In genomic region chr10:82969405-82969804, GRCh38 we compare ENCODE assay signal across 10 cellular contexts.
DNase-seq lines count a peak whose midpoint lies in the region; ATAC-seq, FAIRE-seq and TF ChIP-seq lines count a peak whose summit lies in the region.
"Had no signal": no experiment of that assay in that cellular context is flagged by ENCODE, and none has a peak within 500 bp of the region (broad histone marks: within the 10 kb centered on the region; RNA-seq: fewer than 3 reads in every experiment).

No MANE protein-coding gene starts in this region.

- H3K9me3 ChIP-seq in HepG2 (ENCODE audit: low read length) = 0 out of 2 replicates have a peak, but pooled peaks cover 5% of the 10 kb centered on the region

- CTCF ChIA-PET in HepG2 (lab: Yijun Ruan, JAX; ENCODE audit: low intra/inter-chr PET ratio, low total read pairs) = no interaction called here

- H4K20me1 ChIP-seq in HepG2 (ENCODE audit: insufficient read depth, low read length) = no peaks in the 10 kb centered on the region

- DNase-seq in COLO829 (ENCODE audit: low spot score) (peak; percentile 7), HT-29 (ENCODE audit: low spot score) (peak; percentile 28), astrocyte of the cerebellum (ENCODE audit: low read depth) (peak; percentile 20), HepG2 (ENCODE audit: low spot score) (no peak), dermis blood vessel endothelial cell (no peak), NCI-H146 (lab: John Stamatoyannopoulos, UW) (no peak)
- no peak for DNase-seq in effector CD8-positive, alpha-beta T cell (lab: John Stamatoyannopoulos, UW)
- DNase-seq in activated T-cell treated with anti-CD3 and anti-CD28 coated beads, Interleukin-2, amount 50 U/mL, for 1 hour = no peak
- DNase-seq: activated CD8-positive, alpha-beta T cell treated with anti-CD3 and anti-CD28 coated beads for 36 hours had no signal

- TF ChIP-seq RAD21 in HepG2 (CRISPR knock-in tag; IDR thresholded peaks at IDR 0.05) = no peak

- BruUV-seq in HepG2 (replicated peaks; lab: Mats Ljungman, UMichigan) = no TSS peak

- intact Hi-C loops in HepG2 (cut with micrococcal nuclease; ENCODE audit: unreplicated experiment) = loop anchor here (2.0 kb wide), 1 partner anchor 173 kb away; no protein-coding TSS in a partner anchor

- in situ Hi-C loops in astrocyte of the cerebellum (cut with HindIII; ENCODE audit: low sequenced_read_pairs) = no loop called here
- in situ Hi-C loops in HepG2 (cut with HindIII; ENCODE audit: extremely low pct_ligation_motif_present, low pct_unique_long_range_greater_than_20kb) = no loop called here

- no peak overlapping the region for H2AFZ ChIP-seq in HepG2 (ENCODE audit: low read length)

- no peaks in the 10 kb centered on the region for H3K36me3 ChIP-seq in HepG2 (replicated peaks in 1 of 2; ENCODE audit: control insufficient read depth in 1 of 2, insufficient read depth in 2 of 2, low read length in 2 of 2)

- no peaks in the 10 kb centered on the region for H3K79me2 ChIP-seq in HepG2 (ENCODE audit: insufficient read depth, low read length)

- TF ChIP-seq EP300 in HepG2 (IDR thresholded peaks at IDR 0.05; ENCODE audit: low read depth in 2 of 2, low read length in 2 of 2) (no peak), HepG2 (CRISPR knock-in tag; IDR thresholded peaks at IDR 0.05; ENCODE audit: borderline replicate concordance) (no peak)

- no peak for FAIRE-seq in HepG2 (lab: Jason Lieb, UNC)

- H3K27me3 ChIP-seq in HepG2 (ENCODE audit: control insufficient read depth in 1 of 2, insufficient read depth in 2 of 2, low read length in 2 of 2) = no peaks in the 10 kb centered on the region

- no peaks in the 10 kb centered on the region for H3K4me1 ChIP-seq in HepG2 (ENCODE audit: insufficient read depth, low read length)

- ATAC-seq in HepG2 = no peak
- ATAC-seq: activated CD8-positive, alpha-beta T cell treated with anti-CD3 and anti-CD28 coated beads for 36 hours; natural killer cell treated with Interleukin-12 subunit alpha and Interleukin-12 subunit beta and Interleukin-15 and Interleukin-18, amount 100 ng/mL, for 72 hours had no signal

- no peak overlapping the region for H3K27ac ChIP-seq in HepG2 (ENCODE audit: extremely low read length, insufficient read depth, low read length)

- peak; percentile 32 for TF ChIP-seq CTCF in astrocyte of the cerebellum (IDR thresholded peaks at IDR 0.05; ENCODE audit: low read depth, low read length, missing control alignments)
- TF ChIP-seq CTCF in HepG2 (CRISPR knock-in tag; IDR thresholded peaks at IDR 0.05) = 0 out of 2 replicates have a peak, but pooled peaks have one; percentile 21

- no peak overlapping the region for H3K4me3 ChIP-seq in astrocyte of the cerebellum (ENCODE audit: low read depth, low read length)
- H3K4me3 ChIP-seq in HepG2 (replicated peaks in 1 of 3; ENCODE audit: insufficient read depth in 1 of 3, low read depth in 2 of 3, low read length in 3 of 3) = no peak overlapping the region

- TF ChIP-seq POLR2A in HepG2 (IDR thresholded peaks at IDR 0.05; ENCODE audit: insufficient read depth in 1 of 2, low read depth in 2 of 2, low read length in 2 of 2) = no peak

- 0% methylated on average over 1 of the region's 1 CpG for WGBS in HepG2 (ENCODE audit: low lambda C conversion rate)

- H3K4me2 ChIP-seq in HepG2 (ENCODE audit: low read depth, low read length) = no peak overlapping the region

- POLR2A ChIA-PET in HepG2 (lab: Yijun Ruan, JAX) = no interaction called here

- no peak overlapping the region for H3K9ac ChIP-seq in HepG2 (ENCODE audit: insufficient read depth, low read depth, low read length)

TF ChIP-seq in HepG2, 621 proteins besides CTCF, POLR2A, EP300 and RAD21:
- peak; percentile 46; the same call in 1 of the 2 replicates for TF ChIP-seq STAG1 (CRISPR knock-in tag; IDR thresholded peaks at IDR 0.05)
- no peak for TF ChIP-seq ZNF282 (IDR thresholded peaks at IDR 0.05; ENCODE audit: partially characterized antibody)

Comparison
In these comparisons a context has a peak if more than half of its experiments do, and no peak if none do; other contexts are left out.
1. DNase-seq: peak in COLO829 (single experiment), HT-29 (single experiment) and astrocyte of the cerebellum (single experiment); none in HepG2 (single experiment), effector CD8-positive, alpha-beta T cell (single experiment), activated T-cell treated with anti-CD3 and anti-CD28 coated beads, Interleukin-2, amount 50 U/mL, for 1 hour (single experiment), dermis blood vessel endothelial cell (single experiment) and NCI-H146 (single experiment).